Comparison of ENCODE assay signal across 8 cellular contexts in genomic region chr7:127598318-127598717, GRCh38. TPM values are rescaled to one million over a fixed set of nuclear protein-coding genes. Genes with fewer than 3 reads are reported as not detected.
DNase-seq lines count a peak whose midpoint lies in the region; TF ChIP-seq lines count a peak whose summit lies in the region.
"Had no signal": no experiment of that assay in that cellular context is flagged by ENCODE, and none has a peak within 500 bp of the region (broad histone marks: within the 10 kb centered on the region; RNA-seq: fewer than 3 reads in every experiment).

No MANE protein-coding gene starts in this region.

- no peaks in the 10 kb centered on the region for H3K79me2 ChIP-seq in MM.1S (ENCODE audit: low read length)

- no peak overlapping the region for H3K27ac ChIP-seq in MM.1S (ENCODE audit: low read length)
- H3K27ac ChIP-seq in spleen: no peak overlapping the region
- H3K27ac ChIP-seq in vagina: no peak overlapping the region
- H3K27ac ChIP-seq: VCaP had no signal

- TF ChIP-seq POLR2A in spleen (IDR thresholded peaks at IDR 0.05): no peak
- TF ChIP-seq POLR2A in vagina (IDR thresholded peaks at IDR 0.05): no peak

- TF ChIP-seq CTCF in GM12864 (IDR thresholded peaks at IDR 0.05; ENCODE audit: low read depth, low read length, missing control alignments) (peak; percentile 52), MM.1S (IDR thresholded peaks at IDR 0.05; ENCODE audit: low read length) (peak; percentile 24), spleen (IDR thresholded peaks at IDR 0.05 in 8 of 11, conservative IDR thresholded peaks at IDR 0.05 in 3 of 11) (no peak), vagina (IDR thresholded peaks at IDR 0.05) (no peak)

- 60 to 75% (median 64%) methylated on average over 6 of the region's 6 CpGs for WGBS in spleen, 5 donors

- H3K4me3 ChIP-seq in GM12864 (ENCODE audit: low read depth, low read length): no peak overlapping the region
- H3K4me3 ChIP-seq in MM.1S (ENCODE audit: low read length): no peak overlapping the region
- H3K4me3 ChIP-seq in spleen: no peak overlapping the region
- H3K4me3 ChIP-seq in vagina: no peak overlapping the region

- intact Hi-C loops in spleen (cut with DNase I; ENCODE audit: low total_unique reads) (no loop called here), vagina (cut with DNase I) (no loop called here)

- no peaks in the 10 kb centered on the region for H3F3A ChIP-seq in MM.1S (ENCODE audit: insufficient read depth, low read length)

- H3K9me3 ChIP-seq in MM.1S (replicated peaks; ENCODE audit: insufficient read depth, low read length) (no peaks in the 10 kb centered on the region), spleen (no peaks in the 10 kb centered on the region), vagina (no peaks in the 10 kb centered on the region)

- H4K20me1 ChIP-seq in MM.1S (ENCODE audit: insufficient read depth, low read length): no peaks in the 10 kb centered on the region

- H3K9ac ChIP-seq in MM.1S (ENCODE audit: low read length): no peak overlapping the region

- no peaks in the 10 kb centered on the region for H3K9me2 ChIP-seq in MM.1S (replicated peaks; ENCODE audit: insufficient read depth, low read length)

- no peaks in the 10 kb centered on the region for H3K4me1 ChIP-seq in MM.1S (ENCODE audit: low read length)
- H3K4me1 ChIP-seq in spleen: peaks cover 0 to 12% (median 2%) of the 10 kb centered on the region in 6 donors
- no peaks in the 10 kb centered on the region for H3K4me1 ChIP-seq in vagina

- H3K27me3 ChIP-seq in MM.1S (replicated peaks; ENCODE audit: insufficient read depth, low read length): no peaks in the 10 kb centered on the region
- H3K27me3 ChIP-seq in spleen (replicated peaks in 1 of 7): no peaks in the 10 kb centered on the region
- no peaks in the 10 kb centered on the region for H3K27me3 ChIP-seq in vagina

- no peak overlapping the region for H3K4me2 ChIP-seq in MM.1S (ENCODE audit: low read depth, low read length)

- no peak overlapping the region for H2AFZ ChIP-seq in MM.1S (ENCODE audit: low read length)

- DNase-seq in GM12864 (ENCODE audit: low read depth) (no peak), MM.1S (no peak), iPS-NIHi11 (ENCODE audit: low spot score) (peak; percentile 79), spleen (no peak), vagina (ENCODE audit: extremely low spot score in 2 of 2) (no peak), mesenteric fat pad (ENCODE audit: low spot score) (no peak)
- DNase-seq: NCI-H446 had no signal

- H3K36me3 ChIP-seq in MM.1S (replicated peaks; ENCODE audit: insufficient read depth, low read length) (no peaks in the 10 kb centered on the region), spleen (peaks cover 0 to 3% (median 0%) of the 10 kb centered on the region in 6 donors), vagina (no peaks in the 10 kb centered on the region)

RNA-seq across cellular contexts. Expression of gene FSCN3, which starts 4.8 kb away (rescaled TPM):
- 1 to 10 TPM in 4 of 7 donors, under 1 TPM in 3; 0.67 to 2.9 (median 1.0) TPM for total RNA-seq in spleen
- 1 to 10 TPM in 1 of 3 donors, under 1 TPM in 2; 0.22 to 1.6 (median 0.89) TPM for polyA plus RNA-seq in spleen
- total RNA-seq in vagina: 1.7 TPM
- 0.39 TPM for total RNA-seq in mesenteric fat pad

RNA-seq across cellular contexts. Expression of gene ARF5, which starts 10.1 kb away (rescaled TPM):
- total RNA-seq in spleen (100 to 1,000 TPM in 4 of 7 donors, 10 to 100 TPM in 3; 79.5 to 173 (median 104) TPM), vagina (137 TPM), mesenteric fat pad (96.2 TPM)
- 100 to 1,000 TPM; 137 to 197 (median 158) TPM for polyA plus RNA-seq in spleen

RNA-seq across cellular contexts. Expression of gene GCC1, which starts 12.9 kb away (rescaled TPM):
- 10 to 100 TPM; 13.5 to 24.8 (median 17.9) TPM for total RNA-seq in spleen
- 1 to 10 TPM; 3.1 to 7.1 (median 4.3) TPM for polyA plus RNA-seq in spleen
- 10.8 TPM for total RNA-seq in vagina
- 16.4 TPM for total RNA-seq in mesenteric fat pad

RNA-seq across cellular contexts. Expression of gene PAX4, which starts 19.6 kb away (rescaled TPM):
- not detected for total RNA-seq in spleen
- not detected for polyA plus RNA-seq in spleen
- not detected for total RNA-seq in vagina
- total RNA-seq in mesenteric fat pad: not detected

RNA-seq across cellular contexts. Expression of gene SND1, which starts 53.7 kb away (rescaled TPM):
- total RNA-seq in spleen (100 to 1,000 TPM in 6 of 7 donors, 10 to 100 TPM in 1; 99.5 to 173 (median 139) TPM), vagina (85.9 TPM), mesenteric fat pad (193 TPM)
- polyA plus RNA-seq in spleen: 10 to 100 TPM; 61.7 to 76.4 (median 68.5) TPM

Comparison
In these comparisons a context has a peak if more than half of its experiments do, and no peak if none do; other contexts are left out.
1. CTCF ChIP-seq: peak in GM12864 (single experiment) and MM.1S (single experiment); none in spleen (0 of 11) and vagina (0 of 3).